ENCODE assay signal across 1 cellular context in genomic region chr2:38148501-38148900, GRCh38.
TF ChIP-seq lines count a peak whose summit lies in the region.

No MANE protein-coding gene starts in this region.

TF ChIP-seq in IMR-90, 13 proteins besides CTCF, POLR2A, EP300 and RAD21 (continued from another document):
- TF ChIP-seq CEBPB (IDR thresholded peaks at IDR 0.05; ENCODE audit: low read depth, low read length) (peak; percentile 87), MAZ (IDR thresholded peaks at IDR 0.05; ENCODE audit: borderline replicate concordance, low read depth, low read length) (no peak), ELK1 (IDR thresholded peaks at IDR 0.05; ENCODE audit: borderline replicate concordance, low read depth, low read length) (no peak), MXI1 (IDR thresholded peaks at IDR 0.05; ENCODE audit: borderline replicate concordance, low read depth, low read length) (no peak)
